11 cellular contexts compared by ENCODE assay signal in the genomic region with DNA sequence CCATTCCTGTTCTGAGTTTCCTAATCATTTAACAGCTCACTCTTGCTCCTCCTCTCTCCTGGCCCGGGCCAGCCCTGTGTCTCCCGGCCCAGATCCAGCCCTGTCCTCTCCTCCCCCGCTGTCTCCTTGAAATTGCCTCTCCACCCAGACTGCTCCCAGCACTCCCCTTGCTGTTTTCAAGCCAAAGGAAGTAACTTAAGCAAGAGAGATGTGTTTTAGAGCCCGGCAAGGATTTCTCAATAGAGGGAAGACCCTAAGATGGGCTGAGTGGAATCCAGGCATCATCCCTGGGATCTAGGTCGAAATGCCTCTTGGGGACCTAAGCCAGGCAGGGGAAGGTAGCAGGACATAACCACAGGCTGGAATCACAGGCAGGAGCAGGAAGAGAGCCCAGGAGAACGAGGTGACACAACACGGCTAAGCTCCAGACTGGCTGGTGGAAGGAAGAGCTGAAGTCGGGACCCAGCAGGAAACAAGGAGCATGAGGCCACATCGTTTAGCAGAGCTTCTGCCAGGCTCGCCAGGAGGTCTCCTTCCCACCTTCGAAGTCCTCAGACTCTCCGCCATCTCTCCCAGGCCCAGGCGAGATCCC. TPM values are rescaled to one million over a fixed set of nuclear protein-coding genes. Genes with fewer than 3 reads are reported as not detected.
A peak's percentile ranks its signal among the peaks of the same experiment; 100 is the strongest.
DNase-seq lines count a peak whose midpoint lies in the region; ATAC-seq, FAIRE-seq and TF ChIP-seq lines count a peak whose summit lies in the region.
"Had no signal": no experiment of that assay in that cellular context is flagged by ENCODE, and none has a peak within 500 bp of the region (broad histone marks: within the 10 kb centered on the region; RNA-seq: fewer than 3 reads in every experiment).

No MANE protein-coding gene starts in this region.

- intact Hi-C loops in left cardiac atrium (cut with DNase I) = no loop called here
- intact Hi-C loops in activated CD4-positive, alpha-beta memory T cell treated with anti-CD3 and anti-CD28 coated beads for 36 hours (cut with micrococcal nuclease) = no loop called here

- TF ChIP-seq CTCF in AG09319 (IDR thresholded peaks at IDR 0.05; ENCODE audit: low read depth, low read length) (no peak), astrocyte (IDR thresholded peaks at IDR 0.05; ENCODE audit: insufficient read depth, low read depth, low read length) (no peak), progenitor cell of endocrine pancreas (IDR thresholded peaks at IDR 0.05; ENCODE audit: unreplicated experiment) (no peak), GM10248 (IDR thresholded peaks at IDR 0.05; ENCODE audit: control extremely low read depth, extremely low read depth, low read depth, missing control alignments) (no peak)

- no peaks in the 10 kb centered on the region for H3K27me3 ChIP-seq in astrocyte (ENCODE audit: insufficient read depth, low read length)
- H3K27me3 ChIP-seq: BLaER1, foreskin keratinocyte had no signal

- H3K27ac Mint-ChIP-seq in astrocyte (ENCODE audit: unreplicated experiment) (peak overlapping the region; percentile 70), progenitor cell of endocrine pancreas (peak overlapping the region; percentile 74)
- no peak overlapping the region for H3K27ac Mint-ChIP-seq in activated CD4-positive, alpha-beta memory T cell treated with anti-CD3 and anti-CD28 coated beads for 36 hours

- no peaks in the 10 kb centered on the region for H3K9me3 ChIP-seq in astrocyte (ENCODE audit: insufficient read depth, low read depth, low read length)
- H3K9me3 ChIP-seq: BLaER1 had no signal

- H3K4me3 Mint-ChIP-seq in astrocyte (ENCODE audit: unreplicated experiment) = no peak overlapping the region
- no peak overlapping the region for H3K4me3 Mint-ChIP-seq in progenitor cell of endocrine pancreas (ENCODE audit: low read depth)
- no peak overlapping the region for H3K4me3 Mint-ChIP-seq in activated CD4-positive, alpha-beta memory T cell treated with anti-CD3 and anti-CD28 coated beads for 36 hours

- H3K36me3 Mint-ChIP-seq in astrocyte (ENCODE audit: low read depth, unreplicated experiment) (peaks cover 53% of the 10 kb centered on the region), progenitor cell of endocrine pancreas (ENCODE audit: insufficient read depth) (peaks cover 19% of the 10 kb centered on the region)
- H3K36me3 Mint-ChIP-seq in activated CD4-positive, alpha-beta memory T cell treated with anti-CD3 and anti-CD28 coated beads for 36 hours = no peaks in the 10 kb centered on the region

- H3K4me2 ChIP-seq in astrocyte (ENCODE audit: low read length) = peak overlapping the region; percentile 4
- H3K4me2 ChIP-seq: BLaER1 had no signal

- no peak for FAIRE-seq in astrocyte (lab: Jason Lieb, UNC)
- FAIRE-seq: GM18507 had no signal

- H3K4me1 Mint-ChIP-seq in astrocyte (ENCODE audit: low read depth, unreplicated experiment) (peaks cover 58% of the 10 kb centered on the region), progenitor cell of endocrine pancreas (ENCODE audit: low read depth) (peaks cover 40% of the 10 kb centered on the region)
- H3K4me1 Mint-ChIP-seq in activated CD4-positive, alpha-beta memory T cell treated with anti-CD3 and anti-CD28 coated beads for 36 hours (ENCODE audit: low read depth) = no peaks in the 10 kb centered on the region

- H3K9ac ChIP-seq in astrocyte (ENCODE audit: low read length) = peak overlapping the region; percentile 19
- H3K9ac ChIP-seq: BLaER1 had no signal

- H3K27ac ChIP-seq in astrocyte (ENCODE audit: low read depth, low read length) = peak overlapping the region; percentile 10
- H3K27ac ChIP-seq: BLaER1, foreskin keratinocyte had no signal

- ATAC-seq in left cardiac atrium (peak; percentile 85 to 87), HG03521 (IDR thresholded peaks at IDR 0.05; ENCODE audit: unreplicated experiment) (no peak)
- ATAC-seq: foreskin keratinocyte had no signal

- POLR2A ChIA-PET in activated CD4-positive, alpha-beta memory T cell treated with anti-CD3 and anti-CD28 coated beads for 36 hours (lab: Charles Lee) = no interaction called here
- POLR2A ChIA-PET in GM10248 (lab: Yijun Ruan, JAX) = interaction anchor here (0.7 kb wide), 1 partner anchor 24 kb away, joined by 6 read pairs; no protein-coding TSS in a partner anchor

- DNase-seq in AG09319 (ENCODE audit: extremely low read depth, low read depth) = peak; percentile 64
- DNase-seq in astrocyte (ENCODE audit: low read depth) = no peak
- peak; percentile 82 for DNase-seq in left cardiac atrium
- no peak for DNase-seq in progenitor cell of endocrine pancreas (ENCODE audit: low spot score, unreplicated experiment)
- no peak for DNase-seq in mesenteric fat pad (ENCODE audit: low spot score)
- DNase-seq in activated CD4-positive, alpha-beta memory T cell treated with anti-CD3 and anti-CD28 coated beads for 36 hours = no peak
- no peak for DNase-seq in GM10248 (ENCODE audit: extremely low spot score)
- DNase-seq: foreskin keratinocyte had no signal

- H3K27me3 Mint-ChIP-seq in astrocyte (ENCODE audit: low read depth, unreplicated experiment) (no peaks in the 10 kb centered on the region), progenitor cell of endocrine pancreas (no peaks in the 10 kb centered on the region)
- no peaks in the 10 kb centered on the region for H3K27me3 Mint-ChIP-seq in activated CD4-positive, alpha-beta memory T cell treated with anti-CD3 and anti-CD28 coated beads for 36 hours

- H3K4me1 ChIP-seq in astrocyte (ENCODE audit: insufficient read depth, low read length) = peaks cover 50% of the 10 kb centered on the region

- CTCF ChIA-PET in activated CD4-positive, alpha-beta memory T cell treated with anti-CD3 and anti-CD28 coated beads for 36 hours (lab: Charles Lee) = interaction anchor here (1.5 kb wide), 1 partner anchor 33 kb away, joined by 4 read pairs; no protein-coding TSS in a partner anchor
- CTCF ChIA-PET in GM10248 (lab: Yijun Ruan, JAX) = interaction anchor here (0.8 to 1.5 kb wide), 3 partner anchors 10 to 435 kb away, joined by 3 to 5 read pairs (median 3); no protein-coding TSS in a partner anchor

- H3K9me3 Mint-ChIP-seq in astrocyte (ENCODE audit: unreplicated experiment) (no peaks in the 10 kb centered on the region), progenitor cell of endocrine pancreas (ENCODE audit: low read depth) (no peaks in the 10 kb centered on the region)
- no peaks in the 10 kb centered on the region for H3K9me3 Mint-ChIP-seq in activated CD4-positive, alpha-beta memory T cell treated with anti-CD3 and anti-CD28 coated beads for 36 hours

- no peak overlapping the region for H2AFZ ChIP-seq in astrocyte (ENCODE audit: low read depth, low read length)

- peaks cover 31% of the 10 kb centered on the region for H3K36me3 ChIP-seq in astrocyte (ENCODE audit: insufficient read depth, low read length)

- peaks cover 56% of the 10 kb centered on the region for H3K79me2 ChIP-seq in astrocyte (ENCODE audit: insufficient read depth, low read length)

- H4K20me1 ChIP-seq in astrocyte (ENCODE audit: insufficient read depth, low read length) = peaks cover 94% of the 10 kb centered on the region
- H4K20me1 ChIP-seq: BLaER1 had no signal

- H3K4me3 ChIP-seq in astrocyte (ENCODE audit: insufficient read depth, low read depth, low read length) = no peak overlapping the region
- H3K4me3 ChIP-seq: BLaER1 had no signal

RNA-seq across cellular contexts. Expression of a gene that starts 2.0 kb away (rescaled TPM):
- not detected in 2 replicates for total RNA-seq in astrocyte
- total RNA-seq in left cardiac atrium = not detected
- total RNA-seq in progenitor cell of endocrine pancreas = not detected in 2 replicates
- not detected for total RNA-seq in mesenteric fat pad
- total RNA-seq in activated CD4-positive, alpha-beta memory T cell treated with anti-CD3 and anti-CD28 coated beads for 36 hours = not detected
- total RNA-seq: foreskin keratinocyte had no signal

RNA-seq across cellular contexts. Expression of a gene that starts 21.1 kb away (rescaled TPM):
- 369 and 397 TPM in 2 replicates for total RNA-seq in astrocyte
- total RNA-seq in left cardiac atrium = 100 to 1,000 TPM; 188 to 222 TPM
- 93.4 and 95.7 TPM in 2 replicates for total RNA-seq in progenitor cell of endocrine pancreas
- total RNA-seq in mesenteric fat pad = 954 TPM
- 1 to 10 TPM; 1.4 TPM for total RNA-seq in activated CD4-positive, alpha-beta memory T cell treated with anti-CD3 and anti-CD28 coated beads for 36 hours

RNA-seq across cellular contexts. Expression of a gene that starts 38.2 kb away (rescaled TPM):
- total RNA-seq in astrocyte (33.8 and 36.2 TPM in 2 replicates), left cardiac atrium (10 to 100 TPM; 77.7 to 78.1 TPM), progenitor cell of endocrine pancreas (130 and 136 TPM in 2 replicates), mesenteric fat pad (164 TPM)
- 100 to 1,000 TPM; 209 to 218 TPM for total RNA-seq in activated CD4-positive, alpha-beta memory T cell treated with anti-CD3 and anti-CD28 coated beads for 36 hours

Comparison
In these comparisons a context has a peak if more than half of its experiments do, and no peak if none do; other contexts are left out.
1. DNase-seq: peak in AG09319 (single experiment) and left cardiac atrium (single experiment); none in astrocyte (single experiment), progenitor cell of endocrine pancreas (single experiment), mesenteric fat pad (single experiment), activated CD4-positive, alpha-beta memory T cell treated with anti-CD3 and anti-CD28 coated beads for 36 hours (single experiment) and GM10248 (single experiment).
2. RNA of a gene that starts 21.1 kb away (total RNA-seq): 954 TPM in mesenteric fat pad (single experiment), 369 to 397 TPM in astrocyte, 188 to 222 TPM in left cardiac atrium and 93.4 to 95.7 TPM in progenitor cell of endocrine pancreas; 1.4 TPM in activated CD4-positive, alpha-beta memory T cell treated with anti-CD3 and anti-CD28 coated beads for 36 hours; every median in the first group is over 10 times any median in the second.